1 cellular context compared by ENCODE assay signal in the genomic region with DNA sequence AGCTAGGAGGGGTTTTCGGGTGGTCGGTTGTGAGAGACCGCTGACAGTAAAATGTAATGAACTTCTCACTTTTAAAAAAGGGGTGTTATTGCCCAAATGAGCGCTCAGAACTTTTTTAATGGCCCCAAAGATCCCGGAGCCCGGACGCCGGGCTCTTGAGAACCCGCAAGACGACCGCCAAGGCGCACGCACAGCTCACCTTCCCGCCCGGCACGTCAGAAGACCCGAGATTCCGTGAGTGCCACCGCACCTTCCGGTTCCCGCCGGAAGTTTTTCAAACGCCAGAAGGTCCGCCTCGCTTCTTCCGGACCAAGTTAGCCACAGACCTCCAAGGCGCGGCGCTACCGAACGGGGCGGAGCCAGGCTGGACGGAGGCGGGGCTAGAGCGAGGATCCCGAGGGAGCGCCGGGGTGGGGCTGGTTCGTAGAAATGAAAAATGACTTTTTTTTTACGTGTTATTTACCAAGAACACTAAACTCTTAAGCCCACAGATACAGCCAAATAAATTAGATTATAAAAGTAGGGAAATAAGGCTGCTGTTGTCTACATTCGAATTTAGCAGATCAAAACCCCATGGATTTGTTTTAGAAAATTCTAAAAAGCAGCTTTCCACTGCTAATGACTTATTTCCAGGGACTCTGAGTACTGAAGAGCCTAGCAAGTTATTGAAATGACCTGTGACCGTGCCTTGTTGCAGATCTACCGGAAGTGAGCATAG.
A peak's percentile ranks its signal among the peaks of the same experiment; 100 is the strongest.
TF ChIP-seq lines count a peak whose summit lies in the region.

A gene with protein sequence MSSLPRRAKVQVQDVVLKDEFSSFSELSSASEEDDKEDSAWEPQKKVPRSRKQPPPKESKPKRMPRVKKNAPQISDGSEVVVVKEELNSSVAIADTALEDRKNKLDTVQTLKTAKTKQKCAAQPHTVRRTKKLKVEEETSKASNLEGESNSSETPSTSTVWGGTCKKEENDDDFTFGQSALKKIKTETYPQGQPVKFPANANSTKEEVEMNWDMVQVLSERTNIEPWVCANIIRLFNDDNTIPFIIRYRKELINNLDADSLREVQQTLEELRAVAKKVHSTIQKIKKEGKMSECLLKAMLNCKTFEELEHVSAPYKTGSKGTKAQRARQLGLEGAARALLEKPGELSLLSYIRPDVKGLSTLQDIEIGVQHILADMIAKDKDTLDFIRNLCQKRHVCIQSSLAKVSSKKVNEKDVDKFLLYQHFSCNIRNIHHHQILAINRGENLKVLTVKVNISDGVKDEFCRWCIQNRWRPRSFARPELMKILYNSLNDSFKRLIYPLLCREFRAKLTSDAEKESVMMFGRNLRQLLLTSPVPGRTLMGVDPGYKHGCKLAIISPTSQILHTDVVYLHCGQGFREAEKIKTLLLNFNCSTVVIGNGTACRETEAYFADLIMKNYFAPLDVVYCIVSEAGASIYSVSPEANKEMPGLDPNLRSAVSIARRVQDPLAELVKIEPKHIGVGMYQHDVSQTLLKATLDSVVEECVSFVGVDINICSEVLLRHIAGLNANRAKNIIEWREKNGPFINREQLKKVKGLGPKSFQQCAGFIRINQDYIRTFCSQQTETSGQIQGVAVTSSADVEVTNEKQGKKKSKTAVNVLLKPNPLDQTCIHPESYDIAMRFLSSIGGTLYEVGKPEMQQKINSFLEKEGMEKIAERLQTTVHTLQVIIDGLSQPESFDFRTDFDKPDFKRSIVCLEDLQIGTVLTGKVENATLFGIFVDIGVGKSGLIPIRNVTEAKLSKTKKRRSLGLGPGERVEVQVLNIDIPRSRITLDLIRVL (minus strand): TSS at position 248 of the 718 bp plus-strand sequence. CDS start 5,826 bp downstream, outside the sequence.

TF ChIP-seq in H1, 55 proteins besides CTCF, POLR2A, EP300 and RAD21 (continues in another document):
- no peak for TF ChIP-seq YY1 (IDR thresholded peaks at IDR 0.05; ENCODE audit: low read depth, low read length)
- TF ChIP-seq PHF8 (conservative IDR thresholded peaks at IDR 0.05; ENCODE audit: low read depth, low read length), result peak; percentile 64
- TF ChIP-seq, protein P1, sequence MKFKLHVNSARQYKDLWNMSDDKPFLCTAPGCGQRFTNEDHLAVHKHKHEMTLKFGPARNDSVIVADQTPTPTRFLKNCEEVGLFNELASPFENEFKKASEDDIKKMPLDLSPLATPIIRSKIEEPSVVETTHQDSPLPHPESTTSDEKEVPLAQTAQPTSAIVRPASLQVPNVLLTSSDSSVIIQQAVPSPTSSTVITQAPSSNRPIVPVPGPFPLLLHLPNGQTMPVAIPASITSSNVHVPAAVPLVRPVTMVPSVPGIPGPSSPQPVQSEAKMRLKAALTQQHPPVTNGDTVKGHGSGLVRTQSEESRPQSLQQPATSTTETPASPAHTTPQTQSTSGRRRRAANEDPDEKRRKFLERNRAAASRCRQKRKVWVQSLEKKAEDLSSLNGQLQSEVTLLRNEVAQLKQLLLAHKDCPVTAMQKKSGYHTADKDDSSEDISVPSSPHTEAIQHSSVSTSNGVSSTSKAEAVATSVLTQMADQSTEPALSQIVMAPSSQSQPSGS (IDR thresholded peaks at IDR 0.05; ENCODE audit: low read length), result no peak
- TF ChIP-seq FOSL1 (IDR thresholded peaks at IDR 0.05; ENCODE audit: insufficient read depth, low read depth, low read length), result no peak
- TF ChIP-seq CEBPB (IDR thresholded peaks at IDR 0.05; ENCODE audit: low read depth, low read length), result no peak
- TF ChIP-seq RFX5 (IDR thresholded peaks at IDR 0.05; ENCODE audit: borderline replicate concordance, low read depth, low read length), result no peak
- no peak for TF ChIP-seq BACH1 (IDR thresholded peaks at IDR 0.05; ENCODE audit: low read length)
- TF ChIP-seq BCL11A (IDR thresholded peaks at IDR 0.05; ENCODE audit: low read depth in 2 of 2, low read length in 2 of 2), result no peak
- TF ChIP-seq HDAC6 (IDR thresholded peaks at IDR 0.05; ENCODE audit: low read depth, low read length), result no peak
- TF ChIP-seq CBX5 (IDR thresholded peaks at IDR 0.05; ENCODE audit: low read depth, low read length), result no peak
- no peak for TF ChIP-seq KDM5A (IDR thresholded peaks at IDR 0.05; ENCODE audit: low read length)
- peak; percentile 50 for TF ChIP-seq ASH2L (IDR thresholded peaks at IDR 0.05; ENCODE audit: low read length)
- TF ChIP-seq, protein P2, sequence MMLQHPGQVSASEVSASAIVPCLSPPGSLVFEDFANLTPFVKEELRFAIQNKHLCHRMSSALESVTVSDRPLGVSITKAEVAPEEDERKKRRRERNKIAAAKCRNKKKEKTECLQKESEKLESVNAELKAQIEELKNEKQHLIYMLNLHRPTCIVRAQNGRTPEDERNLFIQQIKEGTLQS (IDR thresholded peaks at IDR 0.05; ENCODE audit: insufficient read depth, low read depth, low read length), result no peak
- peak; percentile 49; the same call in 1 of the 2 replicates for TF ChIP-seq SP4 (IDR thresholded peaks at IDR 0.05; ENCODE audit: low read length)
- TF ChIP-seq JUND (IDR thresholded peaks at IDR 0.05; ENCODE audit: low read length), result no peak
- TF ChIP-seq, protein P3, sequence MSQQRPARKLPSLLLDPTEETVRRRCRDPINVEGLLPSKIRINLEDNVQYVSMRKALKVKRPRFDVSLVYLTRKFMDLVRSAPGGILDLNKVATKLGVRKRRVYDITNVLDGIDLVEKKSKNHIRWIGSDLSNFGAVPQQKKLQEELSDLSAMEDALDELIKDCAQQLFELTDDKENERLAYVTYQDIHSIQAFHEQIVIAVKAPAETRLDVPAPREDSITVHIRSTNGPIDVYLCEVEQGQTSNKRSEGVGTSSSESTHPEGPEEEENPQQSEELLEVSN (IDR thresholded peaks at IDR 0.05), result peak; percentile 77
- TF ChIP-seq SRF (IDR thresholded peaks at IDR 0.05; ENCODE audit: low read depth, low read length), result no peak
- TF ChIP-seq NRF1 (IDR thresholded peaks at IDR 0.05; ENCODE audit: low read depth, low read length), result no peak
- no peak for TF ChIP-seq SAP30 (IDR thresholded peaks at IDR 0.05; ENCODE audit: insufficient read depth, insufficient replicate concordance, low read length)
- no peak for TF ChIP-seq SIX5 (IDR thresholded peaks at IDR 0.05; ENCODE audit: low read depth, low read length)
- TF ChIP-seq KDM1A (IDR thresholded peaks at IDR 0.05; ENCODE audit: borderline replicate concordance, low read length), result no peak
- no peak for TF ChIP-seq ZNF274 (IDR thresholded peaks at IDR 0.05; ENCODE audit: borderline replicate concordance, extremely low read depth, low read length)
- TF ChIP-seq TCF12 (IDR thresholded peaks at IDR 0.05; ENCODE audit: low read depth, low read length), result no peak
- TF ChIP-seq SP1 (IDR thresholded peaks at IDR 0.05; ENCODE audit: low read depth, low read length), result no peak
- peak; percentile 79 for TF ChIP-seq TAF1 (IDR thresholded peaks at IDR 0.05; ENCODE audit: low read depth, low read length)
- TF ChIP-seq, protein P4, sequence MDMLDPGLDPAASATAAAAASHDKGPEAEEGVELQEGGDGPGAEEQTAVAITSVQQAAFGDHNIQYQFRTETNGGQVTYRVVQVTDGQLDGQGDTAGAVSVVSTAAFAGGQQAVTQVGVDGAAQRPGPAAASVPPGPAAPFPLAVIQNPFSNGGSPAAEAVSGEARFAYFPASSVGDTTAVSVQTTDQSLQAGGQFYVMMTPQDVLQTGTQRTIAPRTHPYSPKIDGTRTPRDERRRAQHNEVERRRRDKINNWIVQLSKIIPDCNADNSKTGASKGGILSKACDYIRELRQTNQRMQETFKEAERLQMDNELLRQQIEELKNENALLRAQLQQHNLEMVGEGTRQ (IDR thresholded peaks at IDR 0.05; ENCODE audit: low read length), result no peak
- no peak for TF ChIP-seq MAFK (IDR thresholded peaks at IDR 0.05; ENCODE audit: low read depth, low read length)
- peak; percentile 63; the same call in 1 of the 2 replicates for TF ChIP-seq TBP (IDR thresholded peaks at IDR 0.05; ENCODE audit: low read depth, low read length)
- TF ChIP-seq SP2 (IDR thresholded peaks at IDR 0.05; ENCODE audit: low read length), result no peak
- peak; percentile 62; the same call in 1 of the 2 replicates for TF ChIP-seq CREB1 (IDR thresholded peaks at IDR 0.05)
- TF ChIP-seq SIRT6 (IDR thresholded peaks at IDR 0.05; ENCODE audit: low read length), result no peak
- TF ChIP-seq CHD2 (IDR thresholded peaks at IDR 0.05; ENCODE audit: low read length), result 0 out of 2 replicates have a peak, but pooled peaks have one; percentile 27
- no peak for TF ChIP-seq POU5F1 (IDR thresholded peaks at IDR 0.05; ENCODE audit: low read depth, low read length)
- peak; percentile 71; the same call in 1 of the 2 replicates for TF ChIP-seq TEAD4 (IDR thresholded peaks at IDR 0.05; ENCODE audit: low read depth, low read length)
- no peak for TF ChIP-seq GTF2F1 (IDR thresholded peaks at IDR 0.05; ENCODE audit: borderline replicate concordance, low read depth, low read length)
- TF ChIP-seq, protein P5, sequence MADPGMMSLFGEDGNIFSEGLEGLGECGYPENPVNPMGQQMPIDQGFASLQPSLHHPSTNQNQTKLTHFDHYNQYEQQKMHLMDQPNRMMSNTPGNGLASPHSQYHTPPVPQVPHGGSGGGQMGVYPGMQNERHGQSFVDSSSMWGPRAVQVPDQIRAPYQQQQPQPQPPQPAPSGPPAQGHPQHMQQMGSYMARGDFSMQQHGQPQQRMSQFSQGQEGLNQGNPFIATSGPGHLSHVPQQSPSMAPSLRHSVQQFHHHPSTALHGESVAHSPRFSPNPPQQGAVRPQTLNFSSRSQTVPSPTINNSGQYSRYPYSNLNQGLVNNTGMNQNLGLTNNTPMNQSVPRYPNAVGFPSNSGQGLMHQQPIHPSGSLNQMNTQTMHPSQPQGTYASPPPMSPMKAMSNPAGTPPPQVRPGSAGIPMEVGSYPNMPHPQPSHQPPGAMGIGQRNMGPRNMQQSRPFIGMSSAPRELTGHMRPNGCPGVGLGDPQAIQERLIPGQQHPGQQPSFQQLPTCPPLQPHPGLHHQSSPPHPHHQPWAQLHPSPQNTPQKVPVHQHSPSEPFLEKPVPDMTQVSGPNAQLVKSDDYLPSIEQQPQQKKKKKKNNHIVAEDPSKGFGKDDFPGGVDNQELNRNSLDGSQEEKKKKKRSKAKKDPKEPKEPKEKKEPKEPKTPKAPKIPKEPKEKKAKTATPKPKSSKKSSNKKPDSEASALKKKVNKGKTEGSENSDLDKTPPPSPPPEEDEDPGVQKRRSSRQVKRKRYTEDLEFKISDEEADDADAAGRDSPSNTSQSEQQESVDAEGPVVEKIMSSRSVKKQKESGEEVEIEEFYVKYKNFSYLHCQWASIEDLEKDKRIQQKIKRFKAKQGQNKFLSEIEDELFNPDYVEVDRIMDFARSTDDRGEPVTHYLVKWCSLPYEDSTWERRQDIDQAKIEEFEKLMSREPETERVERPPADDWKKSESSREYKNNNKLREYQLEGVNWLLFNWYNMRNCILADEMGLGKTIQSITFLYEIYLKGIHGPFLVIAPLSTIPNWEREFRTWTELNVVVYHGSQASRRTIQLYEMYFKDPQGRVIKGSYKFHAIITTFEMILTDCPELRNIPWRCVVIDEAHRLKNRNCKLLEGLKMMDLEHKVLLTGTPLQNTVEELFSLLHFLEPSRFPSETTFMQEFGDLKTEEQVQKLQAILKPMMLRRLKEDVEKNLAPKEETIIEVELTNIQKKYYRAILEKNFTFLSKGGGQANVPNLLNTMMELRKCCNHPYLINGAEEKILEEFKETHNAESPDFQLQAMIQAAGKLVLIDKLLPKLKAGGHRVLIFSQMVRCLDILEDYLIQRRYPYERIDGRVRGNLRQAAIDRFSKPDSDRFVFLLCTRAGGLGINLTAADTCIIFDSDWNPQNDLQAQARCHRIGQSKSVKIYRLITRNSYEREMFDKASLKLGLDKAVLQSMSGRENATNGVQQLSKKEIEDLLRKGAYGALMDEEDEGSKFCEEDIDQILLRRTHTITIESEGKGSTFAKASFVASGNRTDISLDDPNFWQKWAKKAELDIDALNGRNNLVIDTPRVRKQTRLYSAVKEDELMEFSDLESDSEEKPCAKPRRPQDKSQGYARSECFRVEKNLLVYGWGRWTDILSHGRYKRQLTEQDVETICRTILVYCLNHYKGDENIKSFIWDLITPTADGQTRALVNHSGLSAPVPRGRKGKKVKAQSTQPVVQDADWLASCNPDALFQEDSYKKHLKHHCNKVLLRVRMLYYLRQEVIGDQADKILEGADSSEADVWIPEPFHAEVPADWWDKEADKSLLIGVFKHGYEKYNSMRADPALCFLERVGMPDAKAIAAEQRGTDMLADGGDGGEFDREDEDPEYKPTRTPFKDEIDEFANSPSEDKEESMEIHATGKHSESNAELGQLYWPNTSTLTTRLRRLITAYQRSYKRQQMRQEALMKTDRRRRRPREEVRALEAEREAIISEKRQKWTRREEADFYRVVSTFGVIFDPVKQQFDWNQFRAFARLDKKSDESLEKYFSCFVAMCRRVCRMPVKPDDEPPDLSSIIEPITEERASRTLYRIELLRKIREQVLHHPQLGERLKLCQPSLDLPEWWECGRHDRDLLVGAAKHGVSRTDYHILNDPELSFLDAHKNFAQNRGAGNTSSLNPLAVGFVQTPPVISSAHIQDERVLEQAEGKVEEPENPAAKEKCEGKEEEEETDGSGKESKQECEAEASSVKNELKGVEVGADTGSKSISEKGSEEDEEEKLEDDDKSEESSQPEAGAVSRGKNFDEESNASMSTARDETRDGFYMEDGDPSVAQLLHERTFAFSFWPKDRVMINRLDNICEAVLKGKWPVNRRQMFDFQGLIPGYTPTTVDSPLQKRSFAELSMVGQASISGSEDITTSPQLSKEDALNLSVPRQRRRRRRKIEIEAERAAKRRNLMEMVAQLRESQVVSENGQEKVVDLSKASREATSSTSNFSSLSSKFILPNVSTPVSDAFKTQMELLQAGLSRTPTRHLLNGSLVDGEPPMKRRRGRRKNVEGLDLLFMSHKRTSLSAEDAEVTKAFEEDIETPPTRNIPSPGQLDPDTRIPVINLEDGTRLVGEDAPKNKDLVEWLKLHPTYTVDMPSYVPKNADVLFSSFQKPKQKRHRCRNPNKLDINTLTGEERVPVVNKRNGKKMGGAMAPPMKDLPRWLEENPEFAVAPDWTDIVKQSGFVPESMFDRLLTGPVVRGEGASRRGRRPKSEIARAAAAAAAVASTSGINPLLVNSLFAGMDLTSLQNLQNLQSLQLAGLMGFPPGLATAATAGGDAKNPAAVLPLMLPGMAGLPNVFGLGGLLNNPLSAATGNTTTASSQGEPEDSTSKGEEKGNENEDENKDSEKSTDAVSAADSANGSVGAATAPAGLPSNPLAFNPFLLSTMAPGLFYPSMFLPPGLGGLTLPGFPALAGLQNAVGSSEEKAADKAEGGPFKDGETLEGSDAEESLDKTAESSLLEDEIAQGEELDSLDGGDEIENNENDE (IDR thresholded peaks at IDR 0.05; ENCODE audit: insufficient replicate concordance, low read length), result no peak
- peak; percentile 97 for TF ChIP-seq GABPA (IDR thresholded peaks at IDR 0.05; ENCODE audit: borderline replicate concordance, insufficient read depth, low read length)
- no peak for TF ChIP-seq RXRA (IDR thresholded peaks at IDR 0.05; ENCODE audit: insufficient read depth, low read depth, low read length)
- TF ChIP-seq CBX8 (IDR thresholded peaks at IDR 0.05; ENCODE audit: borderline replicate concordance, low read depth, low read length), result no peak
- TF ChIP-seq MAX (IDR thresholded peaks at IDR 0.05), result peak; percentile 77
- TF ChIP-seq POLR2AphosphoS5 (IDR thresholded peaks at IDR 0.05; ENCODE audit: low read depth, low read length), result peak; percentile 81; the same call in 1 of the 2 replicates
- peak; percentile 29 for TF ChIP-seq KDM4A (IDR thresholded peaks at IDR 0.05; ENCODE audit: low read depth, low read length, severe bottlenecking)
- no peak for TF ChIP-seq SUZ12 (IDR thresholded peaks at IDR 0.05; ENCODE audit: low read length)
- peak; percentile 46 for TF ChIP-seq TAF7 (optimal IDR thresholded peaks at IDR 0.05; ENCODE audit: borderline replicate concordance, low read depth, low read length)
- no peak for TF ChIP-seq CTBP2 (IDR thresholded peaks at IDR 0.05; ENCODE audit: borderline replicate concordance, insufficient read depth, insufficient read length, low read length)
- no peak for TF ChIP-seq RNF2 (IDR thresholded peaks at IDR 0.05; ENCODE audit: borderline replicate concordance, low read depth, low read length, missing control alignments, poor library complexity, severe bottlenecking)
